ENCODE assay signal across 21 cellular contexts in genomic region chr5:160461378-160461777, GRCh38. TPM values are rescaled to one million over a fixed set of nuclear protein-coding genes. Genes with fewer than 3 reads are reported as not detected.
DNase-seq lines count a peak whose midpoint lies in the region; ATAC-seq, FAIRE-seq and TF ChIP-seq lines count a peak whose summit lies in the region.
"Had no signal": no experiment of that assay in that cellular context is flagged by ENCODE, and none has a peak within 500 bp of the region (broad histone marks: within the 10 kb centered on the region; RNA-seq: fewer than 3 reads in every experiment).

No MANE protein-coding gene starts in this region.

- peaks cover 49% of the 10 kb centered on the region for H3K4me1 ChIP-seq in GM12878 (ENCODE audit: control insufficient read depth, insufficient read depth, low read length)

- POLR2A ChIA-PET in GM12878 (lab: Charles Lee) = interaction anchor here (1.7 to 6.2 kb wide), 3 partner anchors 21 to 42 kb away, joined by 4 to 97 read pairs (median 36); partner anchors contain the start of genes PTTG1 and SLU7

- peaks cover 33 to 59% of the 10 kb centered on the region in 2 donors for H3K4me1 Mint-ChIP-seq in stimulated activated naive B cell treated with anti-CD40 and anti-IgM and Interleukin-4, amounts not matched to agents 10 μg/mL and 1 μg/mL and 100 μg/mL, for 72 hours

- TF ChIP-seq RAD21 in GM12878 (IDR thresholded peaks at IDR 0.05; ENCODE audit: insufficient read depth, low read depth, low read length) = no peak

- H3K36me3 ChIP-seq in GM12878 (ENCODE audit: control insufficient read depth in 2 of 2, insufficient read depth in 2 of 2, low read length in 1 of 2) = no peaks in the 10 kb centered on the region
- H3K36me3 ChIP-seq: BLaER1 treated with 17β-estradiol and CSF1 and Interleukin-3, amounts not matched to agents 10 nM and 100 nM; HAP-1 had no signal

- DNase-seq in DMS53 (lab: John Stamatoyannopoulos, UW) = peak; percentile 9
- no peak for DNase-seq in DMS53 treated with DMSO at 0.1 percent for 48 hours (lab: John Stamatoyannopoulos, UW; ENCODE audit: unreplicated experiment)
- no peak for DNase-seq in GM12891 (ENCODE audit: insufficient read length, low spot score)
- DNase-seq in GM12878 (ENCODE audit: low read depth, low spot score) = no peak
- no peak for DNase-seq in stimulated activated naive B cell treated with anti-CD40 and anti-IgM and Interleukin-4, amounts not matched to agents 10 μg/mL and 1 μg/mL and 100 μg/mL, for 72 hours
- no peak for DNase-seq in occipital lobe (lab: John Stamatoyannopoulos, UW)
- DNase-seq in stimulated activated CD4-positive, alpha-beta T cell treated with anti-CD3 and anti-CD28 coated beads, Interleukin-1b, Interleukin-23, amount 100 ng/mL, for 48 hours = no peak
- DNase-seq: Calu3; CD4-positive, alpha-beta memory T cell; COR-L47; DMS79; GF-D8; GOT3 had no signal

- FAIRE-seq in GM12891 (lab: Jason Lieb, UNC) (peak; percentile 55), GM12878 (lab: Jason Lieb, UNC) (no peak)
- FAIRE-seq: A204.1, H54 had no signal

- no peak for TF ChIP-seq CTCF in GM12878 (IDR thresholded peaks at IDR 0.05 in 2 of 3, conservative IDR thresholded peaks at IDR 0.05 in 1 of 3; ENCODE audit: control insufficient read depth in 2 of 3, extremely low read depth in 1 of 3, insufficient read depth in 1 of 3, low read depth in 3 of 3, low read length in 3 of 3)

- no TSS peak for BruUV-seq in GM12878 (replicated peaks; lab: Mats Ljungman, UMichigan)

- RAD21 ChIA-PET in GM12878 (lab: Charles Lee; ENCODE audit: unreplicated experiment) = interaction anchor here (1.1 to 6.0 kb wide), 4 partner anchors 8 to 21 kb away, joined by 3 to 152 read pairs (median 10); no protein-coding TSS in a partner anchor

- WGBS in GM12878 (ENCODE audit: insufficient coverage, insufficient replicate concordance, low lambda C conversion rate, missing lambda C conversion rate) = 86% methylated on average over 6 of the region's 6 CpGs

- no peaks in the 10 kb centered on the region; the same call in 2 of the 3 replicates for H3K9me3 ChIP-seq in GM12878 (replicated peaks; ENCODE audit: control insufficient read depth, insufficient read depth, low read length)
- H3K9me3 ChIP-seq: HAP-1 had no signal

- CTCF ChIA-PET in GM12878 (lab: Yijun Ruan, JAX) = interaction anchor here (1.1 to 6.2 kb wide), 3 partner anchors 21 to 39 kb away, joined by 4 to 127 read pairs (median 7); no protein-coding TSS in a partner anchor

- SMC1A ChIA-PET in GM12878 (lab: Charles Lee; ENCODE audit: uncharacterized antibody, unreplicated experiment) = interaction anchor here (1.6 to 15.7 kb wide), 6 partner anchors 9 to 37 kb away, joined by 5 to 511 read pairs (median 20); no protein-coding TSS in a partner anchor

- no peaks in the 10 kb centered on the region for H3K27me3 ChIP-seq in GM12878 (replicated peaks in 1 of 2; ENCODE audit: control insufficient read depth in 2 of 2, insufficient read depth in 2 of 2, low read length in 1 of 2)
- H3K27me3 ChIP-seq: BLaER1 treated with 17β-estradiol and CSF1 and Interleukin-3, amounts not matched to agents 10 nM and 100 nM had no signal

- H3K36me3 Mint-ChIP-seq in stimulated activated naive B cell treated with anti-CD40 and anti-IgM and Interleukin-4, amounts not matched to agents 10 μg/mL and 1 μg/mL and 100 μg/mL, for 72 hours = peaks cover 0 to 3% of the 10 kb centered on the region in 2 donors
- H3K36me3 Mint-ChIP-seq: CD14-positive monocyte; CD4-positive, alpha-beta memory T cell had no signal

- TF ChIP-seq POLR2A in GM12891 (IDR thresholded peaks at IDR 0.05; ENCODE audit: low read depth, low read length) (no peak), GM12878 (IDR thresholded peaks at IDR 0.05; ENCODE audit: low read depth, low read length) (no peak)

- ATAC-seq in GM12878 (no peak), HG02623 (IDR thresholded peaks at IDR 0.05; ENCODE audit: unreplicated experiment) (no peak)
- no peak for ATAC-seq in stimulated activated naive B cell treated with anti-CD40 and anti-IgM and Interleukin-4, amounts not matched to agents 10 μg/mL and 1 μg/mL and 100 μg/mL, for 72 hours (replicated peaks)

- no peaks in the 10 kb centered on the region for H3K27me3 Mint-ChIP-seq in stimulated activated naive B cell treated with anti-CD40 and anti-IgM and Interleukin-4, amounts not matched to agents 10 μg/mL and 1 μg/mL and 100 μg/mL, for 72 hours
- H3K27me3 Mint-ChIP-seq: B cell; CD4-positive, alpha-beta memory T cell had no signal

- no peaks in the 10 kb centered on the region for H4K20me1 ChIP-seq in GM12878 (ENCODE audit: control insufficient read depth, insufficient read depth)
- H4K20me1 ChIP-seq: BLaER1 treated with 17β-estradiol and CSF1 and Interleukin-3, amounts not matched to agents 10 nM and 100 nM had no signal

- peak overlapping the region; percentile 66 for H3K27ac ChIP-seq in GM12878 (ENCODE audit: control insufficient read depth, insufficient read depth)
- H3K27ac ChIP-seq: 22Rv1 had no signal

- H3K9ac ChIP-seq in GM12878 (ENCODE audit: control insufficient read depth, insufficient read depth, low read length) = peak overlapping the region; percentile 8; the same call in 1 of the 2 replicates
- H3K9ac ChIP-seq: BLaER1 treated with 17β-estradiol and CSF1 and Interleukin-3, amounts not matched to agents 10 nM and 100 nM had no signal

- H3K4me2 ChIP-seq in GM12878 (ENCODE audit: control insufficient read depth, insufficient read depth) = no peak overlapping the region; the same call in 1 of the 2 replicates

- H3K4me3 ChIP-seq in GM12878 = no peak overlapping the region
- H3K4me3 ChIP-seq: BLaER1 treated with 17β-estradiol and CSF1 and Interleukin-3, amounts not matched to agents 10 nM and 100 nM; HAP-1 had no signal

- peaks cover 0 to 2% of the 10 kb centered on the region in 2 donors for H3K9me3 Mint-ChIP-seq in stimulated activated naive B cell treated with anti-CD40 and anti-IgM and Interleukin-4, amounts not matched to agents 10 μg/mL and 1 μg/mL and 100 μg/mL, for 72 hours
- H3K9me3 Mint-ChIP-seq: CD4-positive, alpha-beta memory T cell had no signal

- no peak for TF ChIP-seq EP300 in GM12878 (IDR thresholded peaks at IDR 0.05; ENCODE audit: borderline replicate concordance in 1 of 2, control insufficient read depth in 1 of 2, low read depth in 2 of 2, low read length in 2 of 2)

- H3K4me3 Mint-ChIP-seq in stimulated activated naive B cell treated with anti-CD40 and anti-IgM and Interleukin-4, amounts not matched to agents 10 μg/mL and 1 μg/mL and 100 μg/mL, for 72 hours = no peak overlapping the region
- H3K4me3 Mint-ChIP-seq: B cell; CD14-positive monocyte; CD4-positive, alpha-beta memory T cell had no signal

- intact Hi-C loops in GM12878 (cut with micrococcal nuclease; ENCODE audit: unreplicated experiment) = loop anchor here (10.0 kb wide), 1 partner anchor 1257 kb away; the partner anchor contains the start of gene RNF145

- H2AFZ ChIP-seq in GM12878 (ENCODE audit: control insufficient read depth, low read depth, low read length) = no peak overlapping the region; the same call in 1 of the 2 replicates

- peak overlapping the region; percentile 67 for H3K27ac Mint-ChIP-seq in stimulated activated naive B cell treated with anti-CD40 and anti-IgM and Interleukin-4, amounts not matched to agents 10 μg/mL and 1 μg/mL and 100 μg/mL, for 72 hours
- H3K27ac Mint-ChIP-seq: B cell; CD14-positive monocyte; CD4-positive, alpha-beta memory T cell had no signal

- in situ Hi-C loops in GM12878 (cut with MboI) = no loop called here

- peaks cover 26% of the 10 kb centered on the region for H3K79me2 ChIP-seq in GM12878 (ENCODE audit: control insufficient read depth, insufficient read depth, low read length)

TF ChIP-seq in GM12891, 5 proteins besides CTCF, POLR2A, EP300 and RAD21 (continues in another document):
- TF ChIP-seq SPI1 (IDR thresholded peaks at IDR 0.05; ENCODE audit: low read depth, low read length) = peak; percentile 41; the same call in 1 of the 2 replicates

RNA-seq across cellular contexts. Expression of gene PTTG1, which starts 39.7 kb away (rescaled TPM):
- polyA plus RNA-seq in GM12891 (2012; ENCODE audit: low read depth, missing spikeins) = 176 TPM
- total RNA-seq in GM12878 (2013; cell fraction: nucleolus; rRNA removed) = 68.9 and 70.9 TPM in 2 replicates
- total RNA-seq in GM12878 (2014; rRNA removed) (234 and 273 TPM in 2 replicates), GM12878 (2014; rRNA removed; fragmentation: Illumina TruSeq; extraction: Trizol) (301 TPM in 2 replicates), GM12878 (2021) (154 and 168 TPM in 2 replicates), occipital lobe (10.8 TPM)
- 244 TPM for polyA plus RNA-seq in GM12878 (2011; ENCODE audit: low read depth)
- polyA plus RNA-seq in GM12878 (2011; rRNA removed) (322 and 441 TPM in 2 replicates), GM12878 (2014; fragmentation: Illumina TruSeq; extraction: Trizol) (609 and 993 TPM in 2 replicates), GM12878 (2014; fragmentation: Nextera tagmentation; extraction: Ambion mirVana) (1,000 to 10,000 TPM in 1 of 2 experiments, 100 to 1,000 TPM in 1; 946 to 1,033 TPM), GM12878 (2014; rRNA removed) (230 and 381 TPM in 2 replicates), GM12878 (2016; fragmentation: Nextera tagmentation; extraction: Ambion mirVana) (100 to 1,000 TPM; 372 to 407 TPM)
- 515 and 857 TPM in 2 replicates for polyA plus RNA-seq in GM12878 (2011; cell fraction: cytosol; rRNA removed)
- polyA plus RNA-seq in GM12878 (2011; cell fraction: nucleus; rRNA removed) = 224 and 286 TPM in 2 replicates
- 111 and 166 TPM in 2 replicates for polyA plus RNA-seq in GM12878 (2012)
- polyA minus RNA-seq in GM12878 (2011; rRNA and poly(A)+ RNA removed) = 99.0 and 141 TPM in 2 replicates
- polyA minus RNA-seq in GM12878 (2011; cell fraction: cytosol; rRNA and poly(A)+ RNA removed) = 31.5 and 38.2 TPM in 2 replicates
- 38.2 and 46.3 TPM in 2 replicates for polyA minus RNA-seq in GM12878 (2011; cell fraction: nucleus; rRNA and poly(A)+ RNA removed)

RNA-seq across cellular contexts. Expression of gene SLU7, which starts 42.5 kb away (rescaled TPM):
- 57.3 TPM for polyA plus RNA-seq in GM12891 (2012; ENCODE audit: low read depth, missing spikeins)
- total RNA-seq in GM12878 (2013; cell fraction: nucleolus; rRNA removed) = 36.9 and 53.4 TPM in 2 replicates
- total RNA-seq in GM12878 (2014; rRNA removed) = 32.9 and 36.2 TPM in 2 replicates
- total RNA-seq in GM12878 (2014; rRNA removed; fragmentation: Illumina TruSeq; extraction: Trizol) = 51.9 and 56.0 TPM in 2 replicates
- 35.2 and 38.6 TPM in 2 replicates for total RNA-seq in GM12878 (2021)
- 47.3 TPM for polyA plus RNA-seq in GM12878 (2011; ENCODE audit: low read depth)
- polyA plus RNA-seq in GM12878 (2011; rRNA removed) = 52.8 and 77.4 TPM in 2 replicates
- 12.9 and 15.4 TPM in 2 replicates for polyA plus RNA-seq in GM12878 (2011; cell fraction: cytosol; rRNA removed)
- polyA plus RNA-seq in GM12878 (2011; cell fraction: nucleus; rRNA removed) = 30.5 and 31.1 TPM in 2 replicates
- 63.6 and 64.4 TPM in 2 replicates for polyA plus RNA-seq in GM12878 (2012)
- polyA plus RNA-seq in GM12878 (2014; fragmentation: Illumina TruSeq; extraction: Trizol) = 55.2 and 57.7 TPM in 2 replicates
- 10 to 100 TPM; 40.9 to 41.2 TPM for polyA plus RNA-seq in GM12878 (2014; fragmentation: Nextera tagmentation; extraction: Ambion mirVana)
- polyA plus RNA-seq in GM12878 (2014; rRNA removed) = 32.7 and 35.9 TPM in 2 replicates
- polyA plus RNA-seq in GM12878 (2016; fragmentation: Nextera tagmentation; extraction: Ambion mirVana) = 10 to 100 TPM; 53.4 to 54.0 TPM
- polyA minus RNA-seq in GM12878 (2011; rRNA and poly(A)+ RNA removed) = 23.0 and 30.4 TPM in 2 replicates
- 8.7 and 16.0 TPM in 2 replicates for polyA minus RNA-seq in GM12878 (2011; cell fraction: cytosol; rRNA and poly(A)+ RNA removed)
- polyA minus RNA-seq in GM12878 (2011; cell fraction: nucleus; rRNA and poly(A)+ RNA removed) = 13.4 and 20.5 TPM in 2 replicates
- 46.3 TPM for total RNA-seq in occipital lobe
